21 cellular contexts compared by ENCODE assay signal in the genomic region with DNA sequence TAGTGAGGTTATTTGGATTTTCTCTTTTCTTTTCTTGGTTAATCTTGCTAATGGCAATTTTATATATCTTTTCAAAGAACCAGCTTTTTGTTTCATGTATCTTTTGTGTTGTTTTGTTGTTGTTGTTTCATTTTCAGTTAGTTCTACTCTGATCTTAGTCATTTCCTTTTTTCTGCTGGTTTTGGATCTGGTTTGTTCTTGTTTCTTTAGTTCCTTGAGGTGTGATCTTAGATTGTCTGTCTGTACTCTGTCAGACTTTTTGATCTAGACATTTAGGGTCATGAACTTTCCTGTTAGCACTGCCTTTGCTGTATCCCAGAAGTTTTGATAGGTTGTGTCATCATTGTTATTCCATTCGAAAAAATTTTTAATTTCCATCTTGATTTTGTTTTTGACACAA.
"Had no signal": no experiment of that assay in that cellular context is flagged by ENCODE, and none has a peak within 500 bp of the region (broad histone marks: within the 10 kb centered on the region; RNA-seq: fewer than 3 reads in every experiment).

No MANE protein-coding gene starts in this region.

- H3K4me3 Mint-ChIP-seq: mesothelial cell of epicardium; naive B cell; natural killer cell; nephron progenitor cell; neural progenitor cell; stimulated activated memory B cell treated with anti-CD40 and anti-IgM and Interleukin-4, amounts not matched to agents 10 μg/mL and 1 μg/mL and 100 μg/mL, for 72 hours; stimulated activated naive CD8-positive, alpha-beta T cell treated with anti-CD3 and anti-CD28 coated beads, Interleukin-15, amount 100 ng/mL, for 72 hours; type B pancreatic cell had no signal

- H3K36me3 Mint-ChIP-seq: naive B cell; natural killer cell; neural progenitor cell; stimulated activated memory B cell treated with anti-CD40 and anti-IgM and Interleukin-4, amounts not matched to agents 10 μg/mL and 1 μg/mL and 100 μg/mL, for 72 hours; type B pancreatic cell had no signal

- H3K4me1 Mint-ChIP-seq: mesothelial cell of epicardium; naive B cell; natural killer cell; nephron progenitor cell; stimulated activated memory B cell treated with anti-CD40 and anti-IgM and Interleukin-4, amounts not matched to agents 10 μg/mL and 1 μg/mL and 100 μg/mL, for 72 hours; stimulated activated naive CD8-positive, alpha-beta T cell treated with anti-CD3 and anti-CD28 coated beads, Interleukin-15, amount 100 ng/mL, for 72 hours had no signal

- ATAC-seq: natural killer cell; psoas muscle; right lobe of liver; stimulated activated memory B cell treated with anti-CD40 and anti-IgM and Interleukin-4, amounts not matched to agents 10 μg/mL and 1 μg/mL and 100 μg/mL, for 72 hours; stimulated activated naive CD8-positive, alpha-beta T cell treated with anti-CD3 and anti-CD28 coated beads, Interleukin-15, amount 100 ng/mL, for 72 hours had no signal

- H3K27me3 Mint-ChIP-seq: naive B cell; stimulated activated naive CD8-positive, alpha-beta T cell treated with anti-CD3 and anti-CD28 coated beads, Interleukin-15, amount 100 ng/mL, for 72 hours; type B pancreatic cell had no signal

- H3K27ac Mint-ChIP-seq: mesothelial cell of epicardium; naive B cell; natural killer cell; nephron progenitor cell; neural progenitor cell; stimulated activated memory B cell treated with anti-CD40 and anti-IgM and Interleukin-4, amounts not matched to agents 10 μg/mL and 1 μg/mL and 100 μg/mL, for 72 hours; stimulated activated naive CD8-positive, alpha-beta T cell treated with anti-CD3 and anti-CD28 coated beads, Interleukin-15, amount 100 ng/mL, for 72 hours; type B pancreatic cell had no signal

- DNase-seq: islet precursor cell; left ventricle myocardium inferior; mesendoderm; naive B cell; natural killer cell; nephron progenitor cell; occipital lobe; psoas muscle; right lobe of liver; stimulated activated CD4-positive, alpha-beta T cell treated with anti-CD3 and anti-CD28 coated beads, Interleukin-1b, Interleukin-23, amount 100 ng/mL, for 48 hours; stimulated activated CD4-positive, alpha-beta T cell treated with anti-CD3 and anti-CD28 coated beads, Interleukin-2, amount 100 ng/mL, for 48 hours; stimulated activated CD4-positive, alpha-beta T cell treated with anti-CD3 and anti-CD28 coated beads, Interleukin-4, amount 100 ng/mL, for 4 hours; stimulated activated CD8-positive, alpha-beta memory T cell treated with anti-CD3 and anti-CD28 coated beads, Interleukin-4, amount 100 ng/mL, for 48 hours; stimulated activated naive CD4-positive, alpha-beta T cell treated with Interleukin-2 at 50 U/mL for 16 hours; stimulated activated naive CD8-positive, alpha-beta T cell treated with anti-CD3 and anti-CD28 coated beads, Interleukin-15, amount 100 ng/mL, for 72 hours; substantia nigra; uterus had no signal
